In the genomic region with DNA sequence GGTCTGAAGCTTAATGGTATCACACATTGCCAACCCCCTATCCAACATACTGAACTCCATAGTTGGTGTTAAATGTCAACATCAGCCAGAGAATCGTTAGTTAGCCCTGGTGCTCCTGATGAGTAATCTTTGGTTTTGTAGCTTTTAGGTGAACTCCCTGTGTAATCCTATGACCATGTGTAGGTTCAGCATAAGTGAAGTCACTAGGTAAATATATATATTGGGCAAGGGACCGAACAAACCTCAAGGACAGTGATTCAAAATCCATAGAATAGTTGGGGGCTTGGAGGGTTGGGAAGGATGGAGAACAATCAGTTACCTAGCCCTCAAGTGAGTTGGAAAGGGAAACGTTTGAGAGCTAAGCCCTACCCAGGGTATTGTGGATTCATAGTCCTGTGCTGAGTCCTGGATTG, we compare ENCODE assay signal across 1 cellular context.
TF ChIP-seq lines count a peak whose summit lies in the region.

No MANE protein-coding gene starts in this region.

TF ChIP-seq in HepG2, 621 proteins besides CTCF, POLR2A, EP300 and RAD21 (continued from another document):
- TF ChIP-seq NCOA2 (CRISPR knock-in tag; IDR thresholded peaks at IDR 0.05), result peak; percentile 47
- TF ChIP-seq ZNF644 (CRISPR knock-in tag; IDR thresholded peaks at IDR 0.05; ENCODE audit: low read depth), result peak; percentile 90
- TF ChIP-seq, protein P1, sequence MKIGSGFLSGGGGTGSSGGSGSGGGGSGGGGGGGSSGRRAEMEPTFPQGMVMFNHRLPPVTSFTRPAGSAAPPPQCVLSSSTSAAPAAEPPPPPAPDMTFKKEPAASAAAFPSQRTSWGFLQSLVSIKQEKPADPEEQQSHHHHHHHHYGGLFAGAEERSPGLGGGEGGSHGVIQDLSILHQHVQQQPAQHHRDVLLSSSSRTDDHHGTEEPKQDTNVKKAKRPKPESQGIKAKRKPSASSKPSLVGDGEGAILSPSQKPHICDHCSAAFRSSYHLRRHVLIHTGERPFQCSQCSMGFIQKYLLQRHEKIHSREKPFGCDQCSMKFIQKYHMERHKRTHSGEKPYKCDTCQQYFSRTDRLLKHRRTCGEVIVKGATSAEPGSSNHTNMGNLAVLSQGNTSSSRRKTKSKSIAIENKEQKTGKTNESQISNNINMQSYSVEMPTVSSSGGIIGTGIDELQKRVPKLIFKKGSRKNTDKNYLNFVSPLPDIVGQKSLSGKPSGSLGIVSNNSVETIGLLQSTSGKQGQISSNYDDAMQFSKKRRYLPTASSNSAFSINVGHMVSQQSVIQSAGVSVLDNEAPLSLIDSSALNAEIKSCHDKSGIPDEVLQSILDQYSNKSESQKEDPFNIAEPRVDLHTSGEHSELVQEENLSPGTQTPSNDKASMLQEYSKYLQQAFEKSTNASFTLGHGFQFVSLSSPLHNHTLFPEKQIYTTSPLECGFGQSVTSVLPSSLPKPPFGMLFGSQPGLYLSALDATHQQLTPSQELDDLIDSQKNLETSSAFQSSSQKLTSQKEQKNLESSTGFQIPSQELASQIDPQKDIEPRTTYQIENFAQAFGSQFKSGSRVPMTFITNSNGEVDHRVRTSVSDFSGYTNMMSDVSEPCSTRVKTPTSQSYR (CRISPR knock-in tag; IDR thresholded peaks at IDR 0.05; ENCODE audit: borderline replicate concordance), result 0 out of 2 replicates have a peak, but pooled peaks have one; percentile 15
- peak; percentile 54 for TF ChIP-seq ATF7 (IDR thresholded peaks at IDR 0.05)
- no peak for TF ChIP-seq ATF7 (CRISPR knock-in tag; IDR thresholded peaks at IDR 0.05)
- TF ChIP-seq ARID3A (IDR thresholded peaks at IDR 0.05; ENCODE audit: low read depth, low read length), result peak; percentile 69
- TF ChIP-seq TBP (CRISPR knock-in tag; IDR thresholded peaks at IDR 0.05), result no peak
- no peak for TF ChIP-seq MAX (IDR thresholded peaks at IDR 0.05)
- no peak for TF ChIP-seq CREB1 (IDR thresholded peaks at IDR 0.05)
- peak; percentile 69 for TF ChIP-seq CREB1 (CRISPR knock-in tag; IDR thresholded peaks at IDR 0.05)
- peak; percentile 99 for TF ChIP-seq ZBTB20 (CRISPR knock-in tag; IDR thresholded peaks at IDR 0.05; ENCODE audit: borderline replicate concordance, low read depth)
- TF ChIP-seq, protein P2, sequence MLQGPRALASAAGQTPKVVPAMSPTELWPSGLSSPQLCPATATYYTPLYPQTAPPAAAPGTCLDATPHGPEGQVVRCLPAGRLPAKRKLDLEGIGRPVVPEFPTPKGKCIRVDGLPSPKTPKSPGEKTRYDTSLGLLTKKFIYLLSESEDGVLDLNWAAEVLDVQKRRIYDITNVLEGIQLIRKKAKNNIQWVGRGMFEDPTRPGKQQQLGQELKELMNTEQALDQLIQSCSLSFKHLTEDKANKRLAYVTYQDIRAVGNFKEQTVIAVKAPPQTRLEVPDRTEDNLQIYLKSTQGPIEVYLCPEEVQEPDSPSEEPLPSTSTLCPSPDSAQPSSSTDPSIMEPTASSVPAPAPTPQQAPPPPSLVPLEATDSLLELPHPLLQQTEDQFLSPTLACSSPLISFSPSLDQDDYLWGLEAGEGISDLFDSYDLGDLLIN (CRISPR knock-in tag; IDR thresholded peaks at IDR 0.05; ENCODE audit: borderline replicate concordance), result no peak
- TF ChIP-seq SMARCC2 (IDR thresholded peaks at IDR 0.05), result 0 out of 2 replicates have a peak, but pooled peaks have one; percentile 20
- 0 out of 2 replicates have a peak, but pooled peaks have one; percentile 63 for TF ChIP-seq MIER3 (CRISPR knock-in tag; IDR thresholded peaks at IDR 0.05; ENCODE audit: borderline replicate concordance)
- 0 out of 2 replicates have a peak, but pooled peaks have one; percentile 20 for TF ChIP-seq TARDBP (CRISPR knock-in tag; IDR thresholded peaks at IDR 0.05)
- peak; percentile 49; the same call in 1 of the 2 replicates for TF ChIP-seq TBX2 (CRISPR knock-in tag; IDR thresholded peaks at IDR 0.05; ENCODE audit: borderline replicate concordance)
- no peak for TF ChIP-seq ZNF225 (CRISPR knock-in tag; IDR thresholded peaks at IDR 0.05)
- TF ChIP-seq ZNF367 (CRISPR knock-in tag; IDR thresholded peaks at IDR 0.05; ENCODE audit: borderline replicate concordance), result no peak
- peak; percentile 65; the same call in 1 of the 2 replicates for TF ChIP-seq ZNF44 (CRISPR knock-in tag; IDR thresholded peaks at IDR 0.05)
- peak; percentile 47 for TF ChIP-seq RXRB (CRISPR knock-in tag; IDR thresholded peaks at IDR 0.05; ENCODE audit: borderline replicate concordance)
- 0 out of 2 replicates have a peak, but pooled peaks have one; percentile 21 for TF ChIP-seq UBTF (CRISPR knock-in tag; IDR thresholded peaks at IDR 0.05)
- no peak for TF ChIP-seq CCDC6 (CRISPR knock-in tag; IDR thresholded peaks at IDR 0.05)
- peak; percentile 73; the same call in 1 of the 2 replicates for TF ChIP-seq CEBPB (IDR thresholded peaks at IDR 0.05; ENCODE audit: borderline replicate concordance, low read depth, low read length)
- TF ChIP-seq SRSF9 (IDR thresholded peaks at IDR 0.05; ENCODE audit: borderline replicate concordance, insufficient read depth, low read depth, low read length, poor library complexity, severe bottlenecking), result no peak
- TF ChIP-seq RBM39 (IDR thresholded peaks at IDR 0.05; ENCODE audit: low read depth, low read length, poor library complexity, severe bottlenecking), result no peak
- TF ChIP-seq FOSL2 (CRISPR knock-in tag; IDR thresholded peaks at IDR 0.05), result peak; percentile 89
- TF ChIP-seq FOSL1 (CRISPR knock-in tag; IDR thresholded peaks at IDR 0.05; ENCODE audit: borderline replicate concordance), result no peak
- TF ChIP-seq ZNF552 (CRISPR knock-in tag; IDR thresholded peaks at IDR 0.05; ENCODE audit: borderline replicate concordance), result no peak
- TF ChIP-seq ZFP62 (CRISPR knock-in tag; IDR thresholded peaks at IDR 0.05), result no peak
- TF ChIP-seq ZNF709 (CRISPR knock-in tag; IDR thresholded peaks at IDR 0.05), result no peak
- TF ChIP-seq SOX13 (IDR thresholded peaks at IDR 0.05), result no peak
- peak in 1 of 2 experiments; percentile 54; a peak in 1 of 4 replicates for TF ChIP-seq SOX13 (CRISPR knock-in tag; conservative IDR thresholded peaks at IDR 0.05 in 1 of 2, IDR thresholded peaks at IDR 0.05 in 1 of 2)
- TF ChIP-seq CBX2 (IDR thresholded peaks at IDR 0.05; ENCODE audit: low read depth, low read length), result no peak
- no peak for TF ChIP-seq CBX2 (CRISPR knock-in tag; IDR thresholded peaks at IDR 0.05; ENCODE audit: low read depth)
- TF ChIP-seq FOXP1 (IDR thresholded peaks at IDR 0.05), result no peak
- 0 out of 2 replicates have a peak, but pooled peaks have one; percentile 21 for TF ChIP-seq FOXP1 (CRISPR knock-in tag; IDR thresholded peaks at IDR 0.05)
- 0 out of 2 replicates have a peak, but pooled peaks have one; percentile 22 for TF ChIP-seq KDM6A (CRISPR knock-in tag; IDR thresholded peaks at IDR 0.05; ENCODE audit: low read depth)
- peak; percentile 29; the same call in 1 of the 2 replicates for TF ChIP-seq ETV5 (CRISPR knock-in tag; IDR thresholded peaks at IDR 0.05; ENCODE audit: borderline replicate concordance)
- TF ChIP-seq TBX3 (IDR thresholded peaks at IDR 0.05; ENCODE audit: borderline replicate concordance), result peak; percentile 80; the same call in 1 of the 2 replicates
- no peak for TF ChIP-seq ZNF138 (CRISPR knock-in tag; IDR thresholded peaks at IDR 0.05; ENCODE audit: low read depth)
- no peak for TF ChIP-seq SMAD1 (CRISPR knock-in tag; IDR thresholded peaks at IDR 0.05; ENCODE audit: borderline replicate concordance, low read depth)
- TF ChIP-seq PATZ1 (CRISPR knock-in tag; IDR thresholded peaks at IDR 0.05), result peak; percentile 26; the same call in 1 of the 2 replicates
- peak; percentile 28; the same call in 1 of the 2 replicates for TF ChIP-seq POGZ (CRISPR knock-in tag; IDR thresholded peaks at IDR 0.05)
- TF ChIP-seq FOXA3 (CRISPR knock-in tag; IDR thresholded peaks at IDR 0.05), result peak; percentile 88
- TF ChIP-seq ZNF589 (CRISPR knock-in tag; conservative IDR thresholded peaks at IDR 0.05), result no peak
- TF ChIP-seq SMC3 (IDR thresholded peaks at IDR 0.05; ENCODE audit: low read length), result 0 out of 2 replicates have a peak, but pooled peaks have one; percentile 17
- TF ChIP-seq SAP130 (CRISPR knock-in tag; IDR thresholded peaks at IDR 0.05; ENCODE audit: low read depth), result peak; percentile 74
- TF ChIP-seq ZNF747 (CRISPR knock-in tag; IDR thresholded peaks at IDR 0.05; ENCODE audit: borderline replicate concordance), result no peak
- no peak for TF ChIP-seq NCOR1 (IDR thresholded peaks at IDR 0.05; ENCODE audit: borderline replicate concordance, low read length)
- TF ChIP-seq ATF5 (CRISPR knock-in tag; IDR thresholded peaks at IDR 0.05; ENCODE audit: low read depth), result no peak
- TF ChIP-seq MAFK (conservative IDR thresholded peaks at IDR 0.05 in 1 of 2, IDR thresholded peaks at IDR 0.05 in 1 of 2; ENCODE audit: low read length in 2 of 2), result 0 out of 4 replicates have a peak, but pooled peaks of 1 of the 2 experiments have one; percentile 3
- peak; percentile 47; the same call in 1 of the 2 replicates for TF ChIP-seq ELF3 (CRISPR knock-in tag; IDR thresholded peaks at IDR 0.05)
